24 cellular contexts compared by ENCODE assay signal in genomic region chr13:27493981-27494380, GRCh38.
"Had no signal": no experiment of that assay in that cellular context is flagged by ENCODE, and none has a peak within 500 bp of the region (broad histone marks: within the 10 kb centered on the region; RNA-seq: fewer than 3 reads in every experiment).

No MANE protein-coding gene starts in this region.

- H3K27ac ChIP-seq: ascending aorta, body of pancreas, WERI-Rb-1 had no signal

- H3K4me3 ChIP-seq: ascending aorta, body of pancreas, MG63 had no signal

- H3K9me3 ChIP-seq: ascending aorta, body of pancreas, MG63 had no signal

- ATAC-seq: activated CD4-positive, alpha-beta T cell treated with anti-CD3 and anti-CD28 coated beads for 36 hours; activated T-helper 17 cell treated with anti-CD3 and anti-CD28 coated beads, Interleukin-2, amount 50 U/mL, for 72 hours; body of pancreas; T-cell had no signal

- H3K27me3 ChIP-seq: ascending aorta, body of pancreas, MG63 had no signal

- H3K4me1 ChIP-seq: ascending aorta, body of pancreas had no signal

- DNase-seq: activated CD4-positive, alpha-beta memory T cell treated with anti-CD3 and anti-CD28 coated beads, Interleukin-2, amount 10 ng/mL, durations not matched to agents 7 days and 5 days; activated CD4-positive, alpha-beta T cell treated with anti-CD3 and anti-CD28 coated beads for 36 hours; activated CD4-positive, alpha-beta T cell treated with anti-CD3 and anti-CD28 coated beads, Interleukin-2, amount 50 U/mL, for 1 hour; activated naive CD4-positive, alpha-beta T cell treated with anti-CD3 and anti-CD28 coated beads, Interleukin-2, amount 50 U/mL, for 16 hours; activated naive CD8-positive, alpha-beta T cell treated with anti-CD3 and anti-CD28 coated beads, Interleukin-2, amount 10 ng/mL, durations not matched to agents 7 days and 5 days; activated T-cell treated with anti-CD3 and anti-CD28 coated beads for 4 hours; activated T-cell treated with anti-CD3 and anti-CD28 coated beads, Interleukin-2, amount 50 U/mL, for 48 hours; body of pancreas; central memory CD4-positive, alpha-beta T cell; MG63; NCI-H1105 treated with DMSO at 0.1 percent for 48 hours; NCI-H1436 treated with DMSO at 0.1 percent for 48 hours; NCI-H187 treated with DMSO at 0.1 percent for 48 hours; NCI-H2081 treated with DMSO at 0.1 percent for 48 hours; NCI-H2227 treated with DMSO at 0.1 percent for 48 hours; NCI-H446 treated with DMSO at 0.1 percent for 48 hours; NCI-H524 treated with DMSO at 0.1 percent for 48 hours; NCI-H774; SIG-M5; T-cell; T-helper 2 cell; WERI-Rb-1 had no signal

- H3K36me3 ChIP-seq: ascending aorta, MG63, WERI-Rb-1 had no signal
